Comparison of ENCODE assay signal across 1 cellular context in genomic region chr12:95445884-95446482, GRCh38.
TF ChIP-seq lines count a peak whose summit lies in the region.

No MANE protein-coding gene starts in this region.

TF ChIP-seq in IMR-90, 13 proteins besides CTCF, POLR2A, EP300 and RAD21:
- TF ChIP-seq MAZ (IDR thresholded peaks at IDR 0.05; ENCODE audit: borderline replicate concordance, low read depth, low read length) (no peak), SMC3 (IDR thresholded peaks at IDR 0.05; ENCODE audit: low read depth, low read length) (no peak), RFX5 (IDR thresholded peaks at IDR 0.05; ENCODE audit: low read depth, low read length) (no peak), CEBPB (IDR thresholded peaks at IDR 0.05; ENCODE audit: low read depth, low read length) (no peak), MAFK (IDR thresholded peaks at IDR 0.05; ENCODE audit: low read depth, low read length) (no peak), RCOR1 (IDR thresholded peaks at IDR 0.05; ENCODE audit: insufficient replicate concordance, low read length) (no peak), ELK1 (IDR thresholded peaks at IDR 0.05; ENCODE audit: borderline replicate concordance, low read depth, low read length) (no peak), FOS (IDR thresholded peaks at IDR 0.05; ENCODE audit: low read depth, low read length) (no peak), BHLHE40 (IDR thresholded peaks at IDR 0.05; ENCODE audit: low read depth, low read length) (no peak), NFE2L2 (IDR thresholded peaks at IDR 0.05; ENCODE audit: low read depth, low read length) (no peak), USF2 (IDR thresholded peaks at IDR 0.05; ENCODE audit: low read depth, low read length) (no peak), CHD1 (IDR thresholded peaks at IDR 0.05; ENCODE audit: low read depth, low read length) (no peak), MXI1 (IDR thresholded peaks at IDR 0.05; ENCODE audit: borderline replicate concordance, low read depth, low read length) (no peak)
